In the genomic region with DNA sequence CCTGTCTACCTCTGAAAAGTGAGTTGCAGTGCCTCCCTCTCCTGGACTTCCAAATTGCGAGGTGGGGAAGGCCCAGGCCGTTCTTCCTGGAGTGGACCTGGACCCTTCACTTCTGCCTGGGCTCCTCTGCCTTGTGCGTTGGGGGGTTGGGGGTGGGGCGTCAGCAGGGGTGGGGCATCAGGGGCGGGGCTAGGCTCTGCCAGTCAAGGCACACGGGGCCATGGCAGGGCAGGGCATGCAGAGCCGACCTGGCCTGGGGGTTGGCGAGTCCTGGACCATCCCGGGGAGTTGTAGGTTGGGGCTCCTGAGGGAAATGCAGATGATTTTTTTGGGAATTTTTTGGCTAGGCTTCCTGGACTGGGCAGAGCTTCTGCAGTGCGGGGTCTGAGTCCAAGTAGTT, we compare ENCODE assay signal across 12 cellular contexts.
DNase-seq lines count a peak whose midpoint lies in the region; ATAC-seq, FAIRE-seq and TF ChIP-seq lines count a peak whose summit lies in the region.
"Had no signal": no experiment of that assay in that cellular context is flagged by ENCODE, and none has a peak within 500 bp of the region (broad histone marks: within the 10 kb centered on the region; RNA-seq: fewer than 3 reads in every experiment).

No MANE protein-coding gene starts in this region.

- ATAC-seq in GM19395 (IDR thresholded peaks at IDR 0.05; ENCODE audit: unreplicated experiment) (peak; percentile 16), HG03439 (IDR thresholded peaks at IDR 0.05; ENCODE audit: unreplicated experiment) (peak; percentile 30), mucosa of descending colon (peak; percentile 26)

- FAIRE-seq in GM12892 (lab: Jason Lieb, UNC) = no peak

- no peaks in the 10 kb centered on the region for H3K36me3 ChIP-seq in mucosa of descending colon (ENCODE audit: low read depth)
- H3K36me3 ChIP-seq: breast epithelium had no signal

- peaks cover 15% of the 10 kb centered on the region for H3K9me3 ChIP-seq in mucosa of descending colon

- intact Hi-C loops in mucosa of descending colon (cut with DNase I, micrococcal nuclease) = no loop called here

- no peak for TF ChIP-seq POLR2A in GM12892 (IDR thresholded peaks at IDR 0.05; ENCODE audit: low read depth, low read length)

- no peak overlapping the region for H3K4me3 ChIP-seq in mucosa of descending colon
- H3K4me3 ChIP-seq: breast epithelium, SK-N-MC had no signal

- TF ChIP-seq CTCF in mucosa of descending colon (IDR thresholded peaks at IDR 0.05) = no peak

- no peaks in the 10 kb centered on the region for H3K4me1 ChIP-seq in mucosa of descending colon (ENCODE audit: low read depth)

- peak; percentile 57 for DNase-seq in GM12892 (ENCODE audit: insufficient read length)
- peak in 1 of 3 donors; percentile 42 for DNase-seq in mucosa of descending colon
- no peak for DNase-seq in GOT3 (lab: John Stamatoyannopoulos, UW)
- DNase-seq in RKO (ENCODE audit: low spot score) = no peak
- DNase-seq in GDM1 (lab: John Stamatoyannopoulos, UW) = no peak
- DNase-seq: islet precursor cell, NCI-H446, nephron progenitor cell had no signal
